In genomic region chr5:177429248-177430045, GRCh38 we compare ENCODE assay signal across 1 cellular context.
TF ChIP-seq lines count a peak whose summit lies in the region.

No MANE protein-coding gene starts in this region.

TF ChIP-seq in GM12878, 131 proteins besides CTCF, POLR2A, EP300 and RAD21 (continued from another document and continues in another):
- TF ChIP-seq, protein P1, sequence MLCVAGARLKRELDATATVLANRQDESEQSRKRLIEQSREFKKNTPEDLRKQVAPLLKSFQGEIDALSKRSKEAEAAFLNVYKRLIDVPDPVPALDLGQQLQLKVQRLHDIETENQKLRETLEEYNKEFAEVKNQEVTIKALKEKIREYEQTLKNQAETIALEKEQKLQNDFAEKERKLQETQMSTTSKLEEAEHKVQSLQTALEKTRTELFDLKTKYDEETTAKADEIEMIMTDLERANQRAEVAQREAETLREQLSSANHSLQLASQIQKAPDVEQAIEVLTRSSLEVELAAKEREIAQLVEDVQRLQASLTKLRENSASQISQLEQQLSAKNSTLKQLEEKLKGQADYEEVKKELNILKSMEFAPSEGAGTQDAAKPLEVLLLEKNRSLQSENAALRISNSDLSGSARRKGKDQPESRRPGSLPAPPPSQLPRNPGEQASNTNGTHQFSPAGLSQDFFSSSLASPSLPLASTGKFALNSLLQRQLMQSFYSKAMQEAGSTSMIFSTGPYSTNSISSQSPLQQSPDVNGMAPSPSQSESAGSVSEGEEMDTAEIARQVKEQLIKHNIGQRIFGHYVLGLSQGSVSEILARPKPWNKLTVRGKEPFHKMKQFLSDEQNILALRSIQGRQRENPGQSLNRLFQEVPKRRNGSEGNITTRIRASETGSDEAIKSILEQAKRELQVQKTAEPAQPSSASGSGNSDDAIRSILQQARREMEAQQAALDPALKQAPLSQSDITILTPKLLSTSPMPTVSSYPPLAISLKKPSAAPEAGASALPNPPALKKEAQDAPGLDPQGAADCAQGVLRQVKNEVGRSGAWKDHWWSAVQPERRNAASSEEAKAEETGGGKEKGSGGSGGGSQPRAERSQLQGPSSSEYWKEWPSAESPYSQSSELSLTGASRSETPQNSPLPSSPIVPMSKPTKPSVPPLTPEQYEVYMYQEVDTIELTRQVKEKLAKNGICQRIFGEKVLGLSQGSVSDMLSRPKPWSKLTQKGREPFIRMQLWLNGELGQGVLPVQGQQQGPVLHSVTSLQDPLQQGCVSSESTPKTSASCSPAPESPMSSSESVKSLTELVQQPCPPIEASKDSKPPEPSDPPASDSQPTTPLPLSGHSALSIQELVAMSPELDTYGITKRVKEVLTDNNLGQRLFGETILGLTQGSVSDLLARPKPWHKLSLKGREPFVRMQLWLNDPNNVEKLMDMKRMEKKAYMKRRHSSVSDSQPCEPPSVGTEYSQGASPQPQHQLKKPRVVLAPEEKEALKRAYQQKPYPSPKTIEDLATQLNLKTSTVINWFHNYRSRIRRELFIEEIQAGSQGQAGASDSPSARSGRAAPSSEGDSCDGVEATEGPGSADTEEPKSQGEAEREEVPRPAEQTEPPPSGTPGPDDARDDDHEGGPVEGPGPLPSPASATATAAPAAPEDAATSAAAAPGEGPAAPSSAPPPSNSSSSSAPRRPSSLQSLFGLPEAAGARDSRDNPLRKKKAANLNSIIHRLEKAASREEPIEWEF (IDR thresholded peaks at IDR 0.05; ENCODE audit: insufficient replicate concordance, low read depth, low read length): no peak
- TF ChIP-seq CHD4 (IDR thresholded peaks at IDR 0.05) (no peak), POLR2AphosphoS2 (IDR thresholded peaks at IDR 0.05; ENCODE audit: low read depth, low read length) (no peak), BRCA1 (IDR thresholded peaks at IDR 0.05; ENCODE audit: low read depth, low read length) (no peak), TBL1XR1 (IDR thresholded peaks at IDR 0.05; ENCODE audit: low read depth, low read length) (no peak; the same call in 1 of the 2 replicates), HSF1 (IDR thresholded peaks at IDR 0.05; ENCODE audit: low read depth, low read length) (no peak), LARP7 (IDR thresholded peaks at IDR 0.05) (no peak), ELK1 (IDR thresholded peaks at IDR 0.05; ENCODE audit: low read depth, low read length) (no peak), JUND (IDR thresholded peaks at IDR 0.05; ENCODE audit: low read depth, low read length) (no peak), HDAC6 (IDR thresholded peaks at IDR 0.05; ENCODE audit: unreplicated experiment) (no peak), CBX5 (IDR thresholded peaks at IDR 0.05; ENCODE audit: low read depth) (no peak), MYB (IDR thresholded peaks at IDR 0.05; ENCODE audit: borderline replicate concordance, low read depth, low read length) (no peak), MEF2B (IDR thresholded peaks at IDR 0.05; ENCODE audit: partially characterized antibody, poor library complexity, severe bottlenecking) (peak; percentile 20), NRF1 (conservative IDR thresholded peaks at IDR 0.05; ENCODE audit: low read depth, low read length) (no peak), CHD2 (IDR thresholded peaks at IDR 0.05; ENCODE audit: borderline replicate concordance, low read depth, low read length) (peak; percentile 74), NBN (IDR thresholded peaks at IDR 0.05) (peak; percentile 80; the same call in 1 of the 2 replicates), CBFB (IDR thresholded peaks at IDR 0.05; ENCODE audit: low read depth) (0 out of 2 replicates have a peak, but pooled peaks have one; percentile 13), WRNIP1 (IDR thresholded peaks at IDR 0.05; ENCODE audit: borderline replicate concordance, low read depth, low read length) (no peak; the same call in 1 of the 2 replicates), EZH2 (IDR thresholded peaks at IDR 0.05; ENCODE audit: borderline replicate concordance, control insufficient read depth, low read depth, low read length) (no peak), RELA (IDR thresholded peaks at IDR 0.05; ENCODE audit: borderline replicate concordance, partially characterized antibody) (no peak), NFYA (IDR thresholded peaks at IDR 0.05; ENCODE audit: borderline replicate concordance, low read depth, low read length) (no peak), TCF7 (IDR thresholded peaks at IDR 0.05; ENCODE audit: borderline replicate concordance) (no peak), RUNX3 (IDR thresholded peaks at IDR 0.05; ENCODE audit: low read length) (no peak), NFIC (IDR thresholded peaks at IDR 0.05; ENCODE audit: low read depth, low read length) (no peak), ZNF24 (IDR thresholded peaks at IDR 0.05) (peak; percentile 68; the same call in 1 of the 2 replicates), SMARCA5 (IDR thresholded peaks at IDR 0.05) (peak; percentile 54; the same call in 1 of the 2 replicates), FOS (IDR thresholded peaks at IDR 0.05; ENCODE audit: borderline replicate concordance, extremely low read depth, insufficient read length) (no peak), TAF1 (IDR thresholded peaks at IDR 0.05; ENCODE audit: borderline replicate concordance, low read depth, low read length) (peak; percentile 22; the same call in 1 of the 2 replicates), ZBTB33 (IDR thresholded peaks at IDR 0.05) (no peak), ZNF207 (IDR thresholded peaks at IDR 0.05; ENCODE audit: borderline replicate concordance) (no peak), E2F8 (IDR thresholded peaks at IDR 0.05; ENCODE audit: low read depth, partially characterized antibody) (no peak), MTA3 (IDR thresholded peaks at IDR 0.05; ENCODE audit: borderline replicate concordance, low read length) (no peak), REST (IDR thresholded peaks at IDR 0.05; ENCODE audit: low read depth, low read length) (no peak)
- TF ChIP-seq, protein P2, sequence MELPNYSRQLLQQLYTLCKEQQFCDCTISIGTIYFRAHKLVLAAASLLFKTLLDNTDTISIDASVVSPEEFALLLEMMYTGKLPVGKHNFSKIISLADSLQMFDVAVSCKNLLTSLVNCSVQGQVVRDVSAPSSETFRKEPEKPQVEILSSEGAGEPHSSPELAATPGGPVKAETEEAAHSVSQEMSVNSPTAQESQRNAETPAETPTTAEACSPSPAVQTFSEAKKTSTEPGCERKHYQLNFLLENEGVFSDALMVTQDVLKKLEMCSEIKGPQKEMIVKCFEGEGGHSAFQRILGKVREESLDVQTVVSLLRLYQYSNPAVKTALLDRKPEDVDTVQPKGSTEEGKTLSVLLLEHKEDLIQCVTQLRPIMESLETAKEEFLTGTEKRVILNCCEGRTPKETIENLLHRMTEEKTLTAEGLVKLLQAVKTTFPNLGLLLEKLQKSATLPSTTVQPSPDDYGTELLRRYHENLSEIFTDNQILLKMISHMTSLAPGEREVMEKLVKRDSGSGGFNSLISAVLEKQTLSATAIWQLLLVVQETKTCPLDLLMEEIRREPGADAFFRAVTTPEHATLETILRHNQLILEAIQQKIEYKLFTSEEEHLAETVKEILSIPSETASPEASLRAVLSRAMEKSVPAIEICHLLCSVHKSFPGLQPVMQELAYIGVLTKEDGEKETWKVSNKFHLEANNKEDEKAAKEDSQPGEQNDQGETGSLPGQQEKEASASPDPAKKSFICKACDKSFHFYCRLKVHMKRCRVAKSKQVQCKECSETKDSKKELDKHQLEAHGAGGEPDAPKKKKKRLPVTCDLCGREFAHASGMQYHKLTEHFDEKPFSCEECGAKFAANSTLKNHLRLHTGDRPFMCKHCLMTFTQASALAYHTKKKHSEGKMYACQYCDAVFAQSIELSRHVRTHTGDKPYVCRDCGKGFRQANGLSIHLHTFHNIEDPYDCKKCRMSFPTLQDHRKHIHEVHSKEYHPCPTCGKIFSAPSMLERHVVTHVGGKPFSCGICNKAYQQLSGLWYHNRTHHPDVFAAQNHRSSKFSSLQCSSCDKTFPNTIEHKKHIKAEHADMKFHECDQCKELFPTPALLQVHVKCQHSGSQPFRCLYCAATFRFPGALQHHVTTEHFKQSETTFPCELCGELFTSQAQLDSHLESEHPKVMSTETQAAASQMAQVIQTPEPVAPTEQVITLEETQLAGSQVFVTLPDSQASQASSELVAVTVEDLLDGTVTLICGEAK (IDR thresholded peaks at IDR 0.05; ENCODE audit: borderline replicate concordance): no peak
